ENCODE assay signal across 2 cellular contexts in the genomic region with DNA sequence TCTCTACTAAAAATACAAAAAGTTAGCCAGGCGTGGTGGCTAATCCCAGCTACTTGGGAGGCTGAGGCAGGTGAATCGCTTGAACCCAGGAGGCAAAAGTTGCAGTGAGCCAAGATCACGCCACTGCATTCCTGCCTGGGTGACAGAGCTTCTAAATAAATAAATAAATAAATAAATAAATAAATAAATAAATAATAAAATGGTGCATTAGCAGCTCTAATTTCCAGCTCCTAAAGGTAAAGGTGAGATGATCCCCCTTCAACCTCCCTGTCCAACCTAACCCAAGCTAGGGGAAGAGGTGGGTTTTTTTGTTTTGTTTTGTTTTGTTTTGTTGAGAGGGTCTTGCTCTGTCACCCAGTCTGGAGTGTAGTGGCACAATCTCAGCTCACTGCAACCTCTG.
TF ChIP-seq lines count a peak whose summit lies in the region.

No MANE protein-coding gene starts in this region.

TF ChIP-seq in HEK293, 187 proteins besides CTCF, POLR2A, EP300 and RAD21 (continues in another document):
- TF ChIP-seq ZNF555 (tag by site-specific recombination; conservative IDR thresholded peaks at IDR 0.05) (peak; percentile 89), ZNF433 (tag by site-specific recombination; IDR thresholded peaks at IDR 0.05; ENCODE audit: low read depth) (peak; percentile 77), ZFP37 (tag by site-specific recombination; IDR thresholded peaks at IDR 0.05) (0 out of 2 replicates have a peak, but pooled peaks have one; percentile 60), ZBTB21 (tag by site-specific recombination; IDR thresholded peaks at IDR 0.05) (peak; percentile 76), ZNF266 (tag by site-specific recombination; IDR thresholded peaks at IDR 0.05; ENCODE audit: low read depth) (peak; percentile 85; the same call in 1 of the 2 replicates), ZNF23 (tag by site-specific recombination; IDR thresholded peaks at IDR 0.05; ENCODE audit: borderline replicate concordance) (0 out of 2 replicates have a peak, but pooled peaks have one; percentile 13), ZNF140 (tag by site-specific recombination; IDR thresholded peaks at IDR 0.05) (peak; percentile 85; the same call in 1 of the 2 replicates), ZNF394 (tag by site-specific recombination; IDR thresholded peaks at IDR 0.05; ENCODE audit: borderline replicate concordance) (peak; percentile 97), ZNF560 (tag by site-specific recombination; IDR thresholded peaks at IDR 0.05; ENCODE audit: borderline replicate concordance) (peak; percentile 84; the same call in 1 of the 2 replicates), ZNF16 (tag by site-specific recombination; IDR thresholded peaks at IDR 0.05; ENCODE audit: low read depth) (0 out of 2 replicates have a peak, but pooled peaks have one; percentile 15), REST (tag by site-specific recombination; IDR thresholded peaks at IDR 0.05) (peak; percentile 74), ZNF791 (tag by site-specific recombination; IDR thresholded peaks at IDR 0.05) (peak; percentile 70)
- TF ChIP-seq, protein P1, sequence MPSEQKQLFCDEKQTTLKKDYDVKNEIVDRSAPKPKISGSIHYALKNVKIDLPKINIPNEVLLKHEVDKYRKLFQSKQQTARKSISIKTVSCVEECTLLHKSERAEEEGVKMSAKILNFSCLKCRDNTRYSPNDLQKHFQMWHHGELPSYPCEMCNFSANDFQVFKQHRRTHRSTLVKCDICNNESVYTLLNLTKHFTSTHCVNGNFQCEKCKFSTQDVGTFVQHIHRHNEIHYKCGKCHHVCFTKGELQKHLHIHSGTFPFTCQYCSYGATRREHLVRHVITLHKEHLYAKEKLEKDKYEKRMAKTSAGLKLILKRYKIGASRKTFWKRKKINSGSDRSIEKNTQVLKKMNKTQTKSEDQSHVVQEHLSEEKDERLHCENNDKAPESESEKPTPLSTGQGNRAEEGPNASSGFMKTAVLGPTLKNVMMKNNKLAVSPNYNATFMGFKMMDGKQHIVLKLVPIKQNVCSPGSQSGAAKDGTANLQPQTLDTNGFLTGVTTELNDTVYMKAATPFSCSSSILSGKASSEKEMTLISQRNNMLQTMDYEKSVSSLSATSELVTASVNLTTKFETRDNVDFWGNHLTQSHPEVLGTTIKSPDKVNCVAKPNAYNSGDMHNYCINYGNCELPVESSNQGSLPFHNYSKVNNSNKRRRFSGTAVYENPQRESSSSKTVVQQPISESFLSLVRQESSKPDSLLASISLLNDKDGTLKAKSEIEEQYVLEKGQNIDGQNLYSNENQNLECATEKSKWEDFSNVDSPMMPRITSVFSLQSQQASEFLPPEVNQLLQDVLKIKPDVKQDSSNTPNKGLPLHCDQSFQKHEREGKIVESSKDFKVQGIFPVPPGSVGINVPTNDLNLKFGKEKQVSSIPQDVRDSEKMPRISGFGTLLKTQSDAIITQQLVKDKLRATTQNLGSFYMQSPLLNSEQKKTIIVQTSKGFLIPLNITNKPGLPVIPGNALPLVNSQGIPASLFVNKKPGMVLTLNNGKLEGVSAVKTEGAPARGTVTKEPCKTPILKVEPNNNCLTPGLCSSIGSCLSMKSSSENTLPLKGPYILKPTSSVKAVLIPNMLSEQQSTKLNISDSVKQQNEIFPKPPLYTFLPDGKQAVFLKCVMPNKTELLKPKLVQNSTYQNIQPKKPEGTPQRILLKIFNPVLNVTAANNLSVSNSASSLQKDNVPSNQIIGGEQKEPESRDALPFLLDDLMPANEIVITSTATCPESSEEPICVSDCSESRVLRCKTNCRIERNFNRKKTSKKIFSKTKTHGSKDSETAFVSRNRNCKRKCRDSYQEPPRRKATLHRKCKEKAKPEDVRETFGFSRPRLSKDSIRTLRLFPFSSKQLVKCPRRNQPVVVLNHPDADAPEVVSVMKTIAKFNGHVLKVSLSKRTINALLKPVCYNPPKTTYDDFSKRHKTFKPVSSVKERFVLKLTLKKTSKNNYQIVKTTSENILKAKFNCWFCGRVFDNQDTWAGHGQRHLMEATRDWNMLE (tag by site-specific recombination; conservative IDR thresholded peaks at IDR 0.05; ENCODE audit: low read depth), result peak; percentile 96

TF ChIP-seq in K562, 482 proteins besides CTCF, POLR2A, EP300 and RAD21:
- TF ChIP-seq ZC3H11A (IDR thresholded peaks at IDR 0.05; ENCODE audit: low read depth, low read length), result peak; percentile 31; the same call in 1 of the 2 replicates
